In the genomic region with DNA sequence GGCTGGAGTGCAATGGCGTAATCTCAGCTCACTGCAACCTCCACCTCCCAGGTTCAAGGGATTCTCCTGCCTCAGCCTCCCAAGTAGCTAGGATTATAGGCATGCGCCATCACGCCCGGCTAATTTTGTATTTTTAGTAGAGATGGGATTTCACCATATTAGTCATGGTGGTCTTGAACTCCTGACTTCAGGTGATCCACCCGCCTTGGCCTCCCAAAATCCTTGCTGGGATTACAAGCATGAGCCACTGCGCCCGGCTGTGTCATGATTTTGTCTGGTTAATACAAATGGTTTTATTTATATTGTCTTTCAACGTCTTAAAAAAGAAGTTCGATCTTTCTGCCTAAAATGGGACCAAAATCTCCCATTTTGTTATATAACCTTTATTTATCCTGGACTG, we compare ENCODE assay signal across 2 cellular contexts. TPM values are rescaled to one million over a fixed set of nuclear protein-coding genes. Genes with fewer than 3 reads are reported as not detected.
"Had no signal": no experiment of that assay in that cellular context is flagged by ENCODE, and none has a peak within 500 bp of the region (broad histone marks: within the 10 kb centered on the region; RNA-seq: fewer than 3 reads in every experiment).

No MANE protein-coding gene starts in this region.

RNA-seq across cellular contexts. Expression of a gene that starts 19.2 kb away (rescaled TPM):
- total RNA-seq: naive thymus-derived CD8-positive, alpha-beta T cell; natural killer cell treated with Interleukin-12 subunit alpha and Interleukin-12 subunit beta and Interleukin-15 and Interleukin-18, amount 100 ng/mL, for 72 hours had no signal
- polyA plus RNA-seq: naive thymus-derived CD8-positive, alpha-beta T cell had no signal
